Comparison of ENCODE assay signal across 2 cellular contexts in the genomic region with DNA sequence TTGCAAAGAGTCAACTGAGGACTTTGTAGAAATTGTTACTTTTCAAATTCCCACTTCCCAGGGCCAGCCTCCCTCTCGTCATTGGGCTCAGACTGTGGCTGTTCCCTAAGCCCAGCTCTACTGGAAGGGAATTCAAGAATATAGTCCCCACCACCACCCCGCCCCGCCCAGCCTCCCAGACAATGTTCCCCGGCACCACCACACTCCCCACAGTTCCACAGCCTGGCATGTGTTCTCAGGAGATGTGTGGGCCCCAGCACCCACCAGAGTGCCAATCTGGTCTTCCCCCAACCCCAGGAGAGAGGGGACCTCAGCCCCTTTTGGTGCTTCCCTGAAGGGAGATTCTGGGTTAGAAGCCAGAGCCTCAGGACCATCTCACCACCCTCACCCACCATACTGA.
TF ChIP-seq lines count a peak whose summit lies in the region.

No MANE protein-coding gene starts in this region.

TF ChIP-seq in IMR-90, 13 proteins besides CTCF, POLR2A, EP300 and RAD21 (continued from another document):
- TF ChIP-seq RFX5 (IDR thresholded peaks at IDR 0.05; ENCODE audit: low read depth, low read length) (no peak), FOS (IDR thresholded peaks at IDR 0.05; ENCODE audit: low read depth, low read length) (no peak), SMC3 (IDR thresholded peaks at IDR 0.05; ENCODE audit: low read depth, low read length) (no peak), MAZ (IDR thresholded peaks at IDR 0.05; ENCODE audit: borderline replicate concordance, low read depth, low read length) (no peak), CHD1 (IDR thresholded peaks at IDR 0.05; ENCODE audit: low read depth, low read length) (no peak), USF2 (IDR thresholded peaks at IDR 0.05; ENCODE audit: low read depth, low read length) (no peak)

TF ChIP-seq in GM23338, 12 proteins besides CTCF, POLR2A, EP300 and RAD21:
- no peak for TF ChIP-seq REST (IDR thresholded peaks at IDR 0.05; ENCODE audit: unreplicated experiment)
